ENCODE assay signal across 1 cellular context in genomic region chr17:37259030-37259735, GRCh38.
TF ChIP-seq lines count a peak whose summit lies in the region.

No MANE protein-coding gene starts in this region.

TF ChIP-seq in HepG2, 621 proteins besides CTCF, POLR2A, EP300 and RAD21 (continued from another document):
- TF ChIP-seq ZNF407 (CRISPR knock-in tag; IDR thresholded peaks at IDR 0.05; ENCODE audit: not compliant biosample characterization) (no peak), ZNF280B (CRISPR knock-in tag; IDR thresholded peaks at IDR 0.05; ENCODE audit: borderline replicate concordance) (no peak), ZGPAT (CRISPR knock-in tag; IDR thresholded peaks at IDR 0.05) (no peak)
